9 cellular contexts compared by ENCODE assay signal in the genomic region with DNA sequence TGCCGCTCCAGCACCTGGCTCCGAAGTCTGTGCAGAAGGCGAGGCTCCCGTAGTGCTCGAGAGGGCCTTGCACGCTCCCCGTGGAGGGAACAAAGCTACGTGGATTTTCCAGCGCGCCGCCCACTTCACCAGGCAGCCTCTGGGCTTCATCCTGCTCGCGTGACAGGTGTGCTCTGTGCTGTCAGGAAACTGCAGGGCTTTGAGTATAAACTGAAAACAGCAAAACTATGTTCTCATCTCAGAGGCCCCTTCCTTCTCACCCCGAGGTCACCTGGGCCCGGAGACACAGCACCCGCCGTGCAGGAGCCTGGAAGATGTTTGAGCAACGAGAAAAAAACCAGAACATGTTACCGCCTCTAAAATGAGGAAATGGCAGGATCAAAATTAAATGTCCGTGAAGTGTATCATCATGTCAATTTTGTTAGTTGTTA. TPM values are rescaled to one million over a fixed set of nuclear protein-coding genes. Genes with fewer than 3 reads are reported as not detected.
DNase-seq lines count a peak whose midpoint lies in the region; ATAC-seq, FAIRE-seq and TF ChIP-seq lines count a peak whose summit lies in the region.
"Had no signal": no experiment of that assay in that cellular context is flagged by ENCODE, and none has a peak within 500 bp of the region (broad histone marks: within the 10 kb centered on the region; RNA-seq: fewer than 3 reads in every experiment).

No MANE protein-coding gene starts in this region.

- TF ChIP-seq POLR2A in gastroesophageal sphincter (IDR thresholded peaks at IDR 0.05) (no peak), tibial nerve (IDR thresholded peaks at IDR 0.05) (no peak), H54 (IDR thresholded peaks at IDR 0.05; ENCODE audit: low read depth, low read length) (no peak)

- H3K4me1 ChIP-seq in right atrium auricular region: peaks cover 0 to 25% of the 10 kb centered on the region in 2 donors
- H3K4me1 ChIP-seq in gastroesophageal sphincter: peaks cover 0 to 61% (median 9%) of the 10 kb centered on the region in 3 donors
- peaks cover 0 to 61% (median 26%) of the 10 kb centered on the region in 4 donors for H3K4me1 ChIP-seq in tibial nerve
- H3K4me1 ChIP-seq in ascending aorta: peaks cover 0 to 20% of the 10 kb centered on the region in 2 donors

- H3K36me3 ChIP-seq in right atrium auricular region: peaks cover 6% of the 10 kb centered on the region
- peaks cover 0 to 37% of the 10 kb centered on the region in 2 donors for H3K36me3 ChIP-seq in gastroesophageal sphincter
- H3K36me3 ChIP-seq in tibial nerve: peaks cover 0 to 44% (median 0%) of the 10 kb centered on the region in 3 donors
- peaks cover 0 to 32% of the 10 kb centered on the region in 2 donors for H3K36me3 ChIP-seq in ascending aorta
- H3K36me3 ChIP-seq: adrenal gland had no signal

- no peak overlapping the region for H3K4me3 ChIP-seq in right atrium auricular region
- H3K4me3 ChIP-seq in gastroesophageal sphincter: peak overlapping the region in 1 of 2 donors; percentile 95
- H3K4me3 ChIP-seq in tibial nerve: peak overlapping the region in 3 of 4 donors; percentile 72 to 95 (median 94)
- peak overlapping the region in 1 of 2 donors; percentile 86 for H3K4me3 ChIP-seq in ascending aorta

- DNase-seq in Right ventricle myocardium inferior (ENCODE audit: missing footprints) (peak; percentile 55), right atrium auricular region (ENCODE audit: low spot score) (no peak), RWPE1 (ENCODE audit: low spot score) (no peak), tibial nerve (ENCODE audit: low spot score in 2 of 2) (no peak), ascending aorta (ENCODE audit: low spot score in 2 of 2) (no peak), RKO (ENCODE audit: low spot score) (no peak), H54 (ENCODE audit: insufficient read length, low spot score) (no peak)

- ATAC-seq in Right ventricle myocardium inferior (no peak), gastroesophageal sphincter (no peak)

- TF ChIP-seq CTCF in right atrium auricular region (IDR thresholded peaks at IDR 0.05): no peak
- no peak for TF ChIP-seq CTCF in RWPE1 (conservative IDR thresholded peaks at IDR 0.05; ENCODE audit: low read depth)
- no peak for TF ChIP-seq CTCF in gastroesophageal sphincter (IDR thresholded peaks at IDR 0.05)
- no peak for TF ChIP-seq CTCF in tibial nerve (IDR thresholded peaks at IDR 0.05)
- TF ChIP-seq CTCF in ascending aorta (IDR thresholded peaks at IDR 0.05): no peak

- no peak for FAIRE-seq in H54 (lab: Jason Lieb, UNC)

- H3K27ac ChIP-seq in right atrium auricular region: peak overlapping the region in 1 of 2 donors; percentile 98
- peak overlapping the region; percentile 94 for H3K27ac ChIP-seq in RWPE1
- H3K27ac ChIP-seq in gastroesophageal sphincter: peak overlapping the region in 3 of 4 donors; percentile 95 to 99 (median 98)
- peak overlapping the region; percentile 94 to 99 (median 97) for H3K27ac ChIP-seq in tibial nerve
- H3K27ac ChIP-seq in ascending aorta: no peak overlapping the region

- POLR2A ChIA-PET in RWPE1 (lab: Yijun Ruan, JAX; ENCODE audit: low non-redundant PET): interaction anchor here (0.5 to 1.3 kb wide), 2 partner anchors 16 to 54 kb away, joined by 3 to 4 read pairs; no protein-coding TSS in a partner anchor

- CTCF ChIA-PET in RWPE1 (lab: Yijun Ruan, JAX): interaction anchor here (1.0 to 1.8 kb wide), 2 partner anchors 34 to 39 kb away, joined by 5 to 7 read pairs; no protein-coding TSS in a partner anchor

- H3K9me3 ChIP-seq in right atrium auricular region (no peaks in the 10 kb centered on the region), gastroesophageal sphincter (no peaks in the 10 kb centered on the region), tibial nerve (no peaks in the 10 kb centered on the region), ascending aorta (no peaks in the 10 kb centered on the region)
- H3K9me3 ChIP-seq: adrenal gland had no signal

- TF ChIP-seq EP300 in gastroesophageal sphincter (IDR thresholded peaks at IDR 0.05) (no peak), tibial nerve (IDR thresholded peaks at IDR 0.05) (no peak)

- intact Hi-C loops in Right ventricle myocardium inferior (cut with DNase I): loop anchor here (5.0 kb wide), 1 partner anchor 36 kb away; no protein-coding TSS in a partner anchor
- intact Hi-C loops in ascending aorta (cut with DNase I): no loop called here

- H3K27me3 ChIP-seq in right atrium auricular region: no peaks in the 10 kb centered on the region
- no peaks in the 10 kb centered on the region for H3K27me3 ChIP-seq in gastroesophageal sphincter
- H3K27me3 ChIP-seq in tibial nerve: no peaks in the 10 kb centered on the region
- no peaks in the 10 kb centered on the region for H3K27me3 ChIP-seq in ascending aorta
- H3K27me3 ChIP-seq: adrenal gland had no signal

- WGBS in gastroesophageal sphincter (ENCODE audit: low coverage in 1 of 2), 2 donors: 66 to 85% methylated on average over 3 to 20 of the region's 20 CpGs
- 78 to 84% methylated on average over 20 of the region's 20 CpGs for WGBS in tibial nerve, 2 donors

RNA-seq across cellular contexts. Expression of gene GPR146, which starts 17.6 kb away (rescaled TPM):
- total RNA-seq in Right ventricle myocardium inferior: 30.6 TPM
- total RNA-seq in right atrium auricular region: 10 to 100 TPM; 13.4 to 18.6 TPM
- 10 to 100 TPM; 13.6 to 27.9 (median 16.3) TPM for total RNA-seq in gastroesophageal sphincter
- 10 to 100 TPM; 27.8 to 91.8 (median 59.1) TPM for total RNA-seq in tibial nerve
- total RNA-seq in ascending aorta: 224 TPM

RNA-seq across cellular contexts. Expression of gene CYP2W1, which starts 43.8 kb away (rescaled TPM):
- not detected for total RNA-seq in Right ventricle myocardium inferior
- not detected for total RNA-seq in right atrium auricular region
- total RNA-seq in gastroesophageal sphincter: not detected
- 10 to 100 TPM in 2 of 4 donors, 1 to 10 TPM in 2; 5.7 to 18.6 (median 12.1) TPM for total RNA-seq in tibial nerve
- not detected for total RNA-seq in ascending aorta

RNA-seq across cellular contexts. Expression of gene COX19, which starts 51.4 kb away (rescaled TPM):
- 8.2 TPM for total RNA-seq in Right ventricle myocardium inferior
- 1 to 10 TPM; 2.8 to 5.5 TPM for total RNA-seq in right atrium auricular region
- total RNA-seq in gastroesophageal sphincter: 10 to 100 TPM in 3 of 4 donors, 1 to 10 TPM in 1; 6.0 to 16.7 (median 12.0) TPM
- total RNA-seq in tibial nerve: 10 to 100 TPM; 10.8 to 21.3 (median 11.2) TPM
- 2.1 TPM for total RNA-seq in ascending aorta

Comparison
In these comparisons a context has a peak if more than half of its experiments do, and no peak if none do; other contexts are left out.
1. H3K27ac ChIP-seq: peak in RWPE1 (single experiment), gastroesophageal sphincter (3 of 4) and tibial nerve (4 of 4); none in ascending aorta (0 of 2).
2. H3K4me3 ChIP-seq: peak in tibial nerve (3 of 4); none in right atrium auricular region (0 of 2).